In the genomic region with DNA sequence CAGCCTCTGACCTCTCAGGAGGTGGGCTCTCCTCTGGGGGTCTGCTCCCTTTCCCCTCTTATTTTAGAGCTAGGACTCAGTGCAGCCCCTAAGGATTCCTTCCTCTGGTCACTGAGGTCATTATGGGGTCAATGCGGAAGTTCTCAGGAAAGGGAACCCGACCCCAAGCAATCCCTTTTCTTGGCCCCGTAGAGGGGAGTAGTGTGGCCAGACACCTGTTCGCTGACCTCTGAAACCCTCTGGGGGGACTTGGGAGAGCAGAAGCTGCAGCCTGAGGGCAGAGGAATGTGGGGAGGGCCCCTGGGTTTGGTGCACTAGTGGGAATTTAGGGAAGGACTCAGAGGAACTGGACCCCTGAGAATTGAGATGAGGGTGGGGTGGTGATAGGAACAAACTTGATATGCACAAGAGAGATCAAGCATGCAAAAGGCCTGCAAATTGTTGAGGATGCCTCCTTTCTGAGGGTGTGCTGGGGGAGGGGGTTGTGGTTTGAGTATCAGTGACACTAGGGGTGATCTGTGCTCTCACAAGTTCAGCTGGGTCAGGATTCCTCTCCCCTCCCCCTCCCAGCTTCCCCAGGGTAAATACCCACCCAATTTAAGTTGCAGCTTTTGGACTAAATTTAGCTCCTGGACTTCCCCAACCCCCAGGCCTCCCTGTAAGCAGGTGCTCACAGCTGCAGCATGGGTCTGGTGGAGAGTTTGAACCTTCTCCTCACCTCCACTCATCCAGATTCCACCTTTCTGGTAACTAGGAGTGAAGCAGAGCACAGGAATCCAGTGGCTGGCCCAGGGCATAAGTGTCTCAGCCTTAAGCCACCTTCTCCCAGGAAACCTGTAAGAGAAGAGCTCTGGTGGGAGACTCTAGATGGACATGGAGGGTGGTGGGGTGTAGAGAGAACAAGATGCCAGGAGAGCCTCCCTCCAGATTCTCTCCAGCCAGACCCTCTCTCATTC, we compare ENCODE assay signal across 8 cellular contexts. TPM values are rescaled to one million over a fixed set of nuclear protein-coding genes. Genes with fewer than 3 reads are reported as not detected.
DNase-seq lines count a peak whose midpoint lies in the region; ATAC-seq and TF ChIP-seq lines count a peak whose summit lies in the region.

No MANE protein-coding gene starts in this region.

- peaks cover 57% of the 10 kb centered on the region for H3K4me1 ChIP-seq in PC-9 (replicated peaks; ENCODE audit: insufficient read depth)

- intact Hi-C loops in PC-9 (cut with micrococcal nuclease; ENCODE audit: unreplicated experiment) (loop anchor here (5.0 to 10.0 kb wide), 7 partner anchors 50 to 502 kb away; partner anchors contain the start of genes APH1A, GOLPH3L and MLLT11), left colon (cut with DNase I, micrococcal nuclease) (loop anchor here in 1 of 2 donors (5.0 kb wide), 1 partner anchor 60 kb away; no protein-coding TSS in a partner anchor)

- no peaks in the 10 kb centered on the region for H3K9me3 Mint-ChIP-seq in activated naive CD8-positive, alpha-beta T cell treated with anti-CD3 and anti-CD28 coated beads for 36 hours

- H3K36me3 Mint-ChIP-seq in activated naive CD8-positive, alpha-beta T cell treated with anti-CD3 and anti-CD28 coated beads for 36 hours = peaks cover 2% of the 10 kb centered on the region

- no peaks in the 10 kb centered on the region for H4K20me1 ChIP-seq in PC-9 (ENCODE audit: insufficient read depth)

- peaks cover 60% of the 10 kb centered on the region for H3K4me1 Mint-ChIP-seq in activated naive CD8-positive, alpha-beta T cell treated with anti-CD3 and anti-CD28 coated beads for 36 hours

- H3K27ac Mint-ChIP-seq in activated naive CD8-positive, alpha-beta T cell treated with anti-CD3 and anti-CD28 coated beads for 36 hours = peak overlapping the region; percentile 100

- ATAC-seq in HG02571 (IDR thresholded peaks at IDR 0.05; ENCODE audit: unreplicated experiment) = peak; percentile 37
- ATAC-seq in left colon = no peak

- no peaks in the 10 kb centered on the region for H3K36me3 ChIP-seq in PC-9 (ENCODE audit: low read depth)

- H3K9me3 ChIP-seq in PC-9 (ENCODE audit: insufficient read depth, low read depth) = no peaks in the 10 kb centered on the region

- no peaks in the 10 kb centered on the region for H3K27me3 ChIP-seq in PC-9 (ENCODE audit: insufficient read depth, low read depth)

- H3K9me2 ChIP-seq in PC-9 (ENCODE audit: insufficient read depth) = no peaks in the 10 kb centered on the region

- peak overlapping the region; percentile 98 for H3K27ac ChIP-seq in PC-9

- H3K27me3 Mint-ChIP-seq in activated naive CD8-positive, alpha-beta T cell treated with anti-CD3 and anti-CD28 coated beads for 36 hours = no peaks in the 10 kb centered on the region

- peak; percentile 86 for DNase-seq in GM13977 (ENCODE audit: low spot score)
- no peak for DNase-seq in PC-9
- DNase-seq in activated naive CD8-positive, alpha-beta T cell treated with anti-CD3 and anti-CD28 coated beads for 36 hours = peak; percentile 83
- DNase-seq in left colon = peak; percentile 71 to 79
- DNase-seq in stimulated activated CD8-positive, alpha-beta memory T cell treated with anti-CD3 and anti-CD28 coated beads, Interleukin-12 subunit alpha, Interleukin-12 subunit beta, amount 100 ng/mL, for 4 hours (ENCODE audit: low read depth) = peak; percentile 59
- DNase-seq in DMS79 treated with DMSO at 0.1 percent for 48 hours (lab: John Stamatoyannopoulos, UW) = no peak
- no peak for DNase-seq in HCEC 1CT

- TF ChIP-seq CTCF in GM13977 (IDR thresholded peaks at IDR 0.05; ENCODE audit: extremely low read depth, insufficient read depth, missing control alignments) = no peak
- no peak for TF ChIP-seq CTCF in PC-9 (conservative IDR thresholded peaks at IDR 0.05)

- H2AFZ ChIP-seq in PC-9 = no peak overlapping the region

- H3K79me2 ChIP-seq in PC-9 (ENCODE audit: low read depth) = peaks cover 77% of the 10 kb centered on the region

- CTCF ChIA-PET in PC-9 (lab: Charles Lee) = interaction anchor here (0.5 to 1.2 kb wide), 4 partner anchors 9 to 1439 kb away, joined by 3 to 5 read pairs (median 3); partner anchors contain the start of genes GOLPH3L and MCL1

- peaks cover 50% of the 10 kb centered on the region for H3F3A ChIP-seq in PC-9 (ENCODE audit: insufficient read depth, low read depth)

- in situ Hi-C loops in GM13977 (cut with MboI; ENCODE audit: low pct_unique_long_range_greater_than_20kb, low sequenced_read_pairs, unreplicated experiment) = loop anchor here (10.0 kb wide), 1 partner anchor 52 kb away; no protein-coding TSS in a partner anchor

- peak overlapping the region; percentile 76; the same call in 1 of the 2 replicates for H3K4me3 ChIP-seq in PC-9

- H3K4me3 Mint-ChIP-seq in activated naive CD8-positive, alpha-beta T cell treated with anti-CD3 and anti-CD28 coated beads for 36 hours = peak overlapping the region; percentile 91

- BruUV-seq in PC-9 (replicated peaks; lab: Mats Ljungman, UMichigan) = no TSS peak

- H3K4me2 ChIP-seq in PC-9 = peak overlapping the region; percentile 100

- POLR2A ChIA-PET in PC-9 (lab: Charles Lee; ENCODE audit: unreplicated experiment) = interaction anchor here (0.6 to 1.7 kb wide), 15 partner anchors 10 to 402 kb away, joined by 3 to 42 read pairs (median 5); partner anchors contain the start of genes ENSA, GOLPH3L and MCL1

RNA-seq across cellular contexts. Expression of gene ADAMTSL4, which starts 13.5 kb away (rescaled TPM):
- 67.9 and 76.7 TPM in 2 replicates for total RNA-seq in PC-9 (2021)
- total RNA-seq in activated naive CD8-positive, alpha-beta T cell treated with anti-CD3 and anti-CD28 coated beads for 36 hours = under 1 TPM; 0.06 to 0.10 TPM
- 1 to 10 TPM; 6.9 to 9.5 TPM for total RNA-seq in left colon

RNA-seq across cellular contexts. Expression of gene MCL1, which starts 16.7 kb away (rescaled TPM):
- total RNA-seq in PC-9 (2021) (145 and 178 TPM in 2 replicates), left colon (100 to 1,000 TPM; 263 TPM)
- 100 to 1,000 TPM; 209 to 217 TPM for total RNA-seq in activated naive CD8-positive, alpha-beta T cell treated with anti-CD3 and anti-CD28 coated beads for 36 hours

RNA-seq across cellular contexts. Expression of gene FALEC, which starts 47.1 kb away (rescaled TPM):
- total RNA-seq in PC-9 (2021) (0.94 and 2.1 TPM in 2 replicates), left colon (not detected)
- total RNA-seq in activated naive CD8-positive, alpha-beta T cell treated with anti-CD3 and anti-CD28 coated beads for 36 hours = not detected

RNA-seq across cellular contexts. Expression of gene ECM1, which starts 54.8 kb away (rescaled TPM):
- total RNA-seq in PC-9 (2021) (6.3 and 10.3 TPM in 2 replicates), left colon (1 to 10 TPM; 6.3 to 9.1 TPM)
- total RNA-seq in activated naive CD8-positive, alpha-beta T cell treated with anti-CD3 and anti-CD28 coated beads for 36 hours = under 1 TPM; 0.88 to 0.99 TPM

Comparison
In these comparisons a context has a peak if more than half of its experiments do, and no peak if none do; other contexts are left out.
1. DNase-seq: peak in GM13977 (single experiment), activated naive CD8-positive, alpha-beta T cell treated with anti-CD3 and anti-CD28 coated beads for 36 hours (single experiment), left colon (2 of 2) and stimulated activated CD8-positive, alpha-beta memory T cell treated with anti-CD3 and anti-CD28 coated beads, Interleukin-12 subunit alpha, Interleukin-12 subunit beta, amount 100 ng/mL, for 4 hours (single experiment); none in PC-9 (0 of 2), DMS79 treated with DMSO at 0.1 percent for 48 hours (single experiment) and HCEC 1CT (single experiment).
2. RNA of gene ADAMTSL4, which starts 13.5 kb away (total RNA-seq): 67.9 to 76.7 TPM in PC-9 and 6.9 to 9.5 TPM in left colon; 0.06 to 0.10 TPM in activated naive CD8-positive, alpha-beta T cell treated with anti-CD3 and anti-CD28 coated beads for 36 hours; every median in the first group is over 4 times any median in the second.